15 cellular contexts compared by ENCODE assay signal in genomic region chr7:13801669-13802068, GRCh38.
DNase-seq lines count a peak whose midpoint lies in the region; ATAC-seq and TF ChIP-seq lines count a peak whose summit lies in the region.
"Had no signal": no experiment of that assay in that cellular context is flagged by ENCODE, and none has a peak within 500 bp of the region (broad histone marks: within the 10 kb centered on the region; RNA-seq: fewer than 3 reads in every experiment).

No MANE protein-coding gene starts in this region.

- H3K4me1 Mint-ChIP-seq in HFFc6 (ENCODE audit: low read depth): peaks cover 20% of the 10 kb centered on the region

- H3K27ac ChIP-seq in foreskin keratinocyte (peak overlapping the region; percentile 87), right lobe of liver (no peak overlapping the region)

- in situ Hi-C loops in astrocyte of the spinal cord (cut with HindIII; ENCODE audit: low sequenced_read_pairs): no loop called here

- H3K4me1 ChIP-seq in foreskin keratinocyte: peaks cover 22% of the 10 kb centered on the region
- no peaks in the 10 kb centered on the region for H3K4me1 ChIP-seq in right lobe of liver

- H3K27ac Mint-ChIP-seq in HFFc6: peak overlapping the region; percentile 76

- no peaks in the 10 kb centered on the region for H3K36me3 ChIP-seq in right lobe of liver

- intact Hi-C loops in right lobe of liver (cut with DNase I): no loop called here

- TF ChIP-seq POLR2A in right lobe of liver (IDR thresholded peaks at IDR 0.05): no peak

- TF ChIP-seq CTCF in HFFc6 (IDR thresholded peaks at IDR 0.05) (no peak), astrocyte of the spinal cord (IDR thresholded peaks at IDR 0.05; ENCODE audit: low read depth, low read length) (no peak), foreskin keratinocyte (conservative IDR thresholded peaks at IDR 0.05) (no peak), right lobe of liver (IDR thresholded peaks at IDR 0.05) (no peak)

- H3K27me3 ChIP-seq in foreskin keratinocyte (no peaks in the 10 kb centered on the region), right lobe of liver (no peaks in the 10 kb centered on the region)

- H3K36me3 Mint-ChIP-seq in HFFc6 (ENCODE audit: low read depth): no peaks in the 10 kb centered on the region

- H3K4me3 ChIP-seq in astrocyte of the spinal cord (ENCODE audit: low read depth, low read length) (no peak overlapping the region), right lobe of liver (no peak overlapping the region)

- no peak overlapping the region for H3K4me3 Mint-ChIP-seq in HFFc6

- no peaks in the 10 kb centered on the region for H3K9me3 Mint-ChIP-seq in HFFc6

- H3K9me3 ChIP-seq in right lobe of liver: no peaks in the 10 kb centered on the region

- ATAC-seq in foreskin keratinocyte: no peak
- ATAC-seq in right lobe of liver: no peak
- no peak for ATAC-seq in GM21619 (IDR thresholded peaks at IDR 0.05; ENCODE audit: unreplicated experiment)

- peak; percentile 45 for DNase-seq in ELR (ENCODE audit: low read depth)
- DNase-seq in HFFc6: no peak
- DNase-seq in astrocyte of the spinal cord (ENCODE audit: low read depth, low spot score): peak; percentile 7
- peak in 1 of 2 donors; percentile 17 for DNase-seq in foreskin keratinocyte
- DNase-seq in right lobe of liver: no peak
- DNase-seq in stimulated activated CD8-positive, alpha-beta memory T cell treated with anti-CD3 and anti-CD28 coated beads, Interleukin-4, amount 100 ng/mL, for 48 hours: no peak
- DNase-seq: ACHN, AML-193, COR-L47, GOT3, KG1, NCI-H748 treated with DMSO at 0.1 percent for 48 hours, OCI-M1, RPMI8226 had no signal

- no peaks in the 10 kb centered on the region; the same call in 1 of the 2 replicates for H3K27me3 Mint-ChIP-seq in HFFc6 (ENCODE audit: insufficient read depth)

- 20% methylated on average over 1 of the region's 1 CpG for WGBS in right lobe of liver (ENCODE audit: insufficient coverage, low coverage, low lambda C conversion rate, missing lambda C conversion rate)

Comparison
In these comparisons a context has a peak if more than half of its experiments do, and no peak if none do; other contexts are left out.
1. DNase-seq: peak in ELR (single experiment) and astrocyte of the spinal cord (single experiment); none in HFFc6 (single experiment), right lobe of liver (0 of 3) and stimulated activated CD8-positive, alpha-beta memory T cell treated with anti-CD3 and anti-CD28 coated beads, Interleukin-4, amount 100 ng/mL, for 48 hours (single experiment).